9 cellular contexts compared by ENCODE assay signal in the genomic region with DNA sequence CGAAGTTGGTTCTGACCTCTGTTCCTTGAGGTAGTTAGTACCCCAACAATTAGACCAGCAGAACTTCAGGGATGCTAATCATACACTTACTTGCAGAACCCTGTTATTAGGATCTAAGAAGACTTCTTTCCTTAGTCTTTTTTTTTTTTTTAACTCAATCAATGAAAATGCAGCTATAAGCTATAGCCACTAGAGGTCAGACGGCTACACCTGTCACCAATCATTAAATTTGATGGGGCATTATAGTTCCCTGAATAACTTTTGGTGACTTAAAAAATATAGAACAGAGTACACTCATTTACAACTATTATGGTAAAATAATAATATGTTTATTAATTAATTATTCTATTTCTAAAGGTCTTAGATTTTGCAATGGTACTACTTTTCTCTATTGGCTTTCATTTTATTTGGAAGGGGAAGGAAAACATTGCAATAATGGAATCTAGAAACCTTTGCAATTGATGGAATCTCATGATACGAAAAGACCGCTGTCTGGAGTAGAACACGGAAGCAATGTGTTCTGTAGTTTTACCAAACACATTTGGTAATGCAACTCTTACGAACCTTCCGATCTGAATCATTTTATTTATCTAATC.
DNase-seq lines count a peak whose midpoint lies in the region; ATAC-seq and TF ChIP-seq lines count a peak whose summit lies in the region.
"Had no signal": no experiment of that assay in that cellular context is flagged by ENCODE, and none has a peak within 500 bp of the region (broad histone marks: within the 10 kb centered on the region; RNA-seq: fewer than 3 reads in every experiment).

No MANE protein-coding gene starts in this region.

- H3K27me3 Mint-ChIP-seq in mesothelial cell of epicardium (ENCODE audit: low read depth), result no peaks in the 10 kb centered on the region
- H3K27me3 Mint-ChIP-seq: CD8-positive, alpha-beta memory T cell had no signal

- H3K4me3 Mint-ChIP-seq in mesothelial cell of epicardium, result no peak overlapping the region
- H3K4me3 Mint-ChIP-seq: CD8-positive, alpha-beta memory T cell had no signal

- no peaks in the 10 kb centered on the region for H3K36me3 Mint-ChIP-seq in mesothelial cell of epicardium
- H3K36me3 Mint-ChIP-seq: CD8-positive, alpha-beta memory T cell had no signal

- H3K4me3 ChIP-seq in LNCaP clone FGC (ENCODE audit: low read depth, low read length), result no peak overlapping the region
- H3K4me3 ChIP-seq in astrocyte of the spinal cord (ENCODE audit: low read depth, low read length), result no peak overlapping the region

- DNase-seq in NCI-H2171 treated with DMSO at 0.1 percent for 48 hours (lab: John Stamatoyannopoulos, UW) (peak; percentile 56), NCI-H2171 (lab: John Stamatoyannopoulos, UW) (no peak), LNCaP clone FGC (ENCODE audit: low read depth) (no peak), astrocyte of the spinal cord (ENCODE audit: low read depth, low spot score) (peak; percentile 34), mesothelial cell of epicardium (ENCODE audit: low spot score in 2 of 2, unreplicated experiment in 2 of 2) (no peak), NCI-H446 treated with DMSO at 0.1 percent for 48 hours (lab: John Stamatoyannopoulos, UW) (no peak), posterior vena cava (ENCODE audit: low spot score) (no peak)

- H3K4me1 Mint-ChIP-seq in mesothelial cell of epicardium, result peaks cover 49% of the 10 kb centered on the region
- H3K4me1 Mint-ChIP-seq: CD8-positive, alpha-beta memory T cell had no signal

- H3K27ac Mint-ChIP-seq in mesothelial cell of epicardium, result no peak overlapping the region
- H3K27ac Mint-ChIP-seq: CD8-positive, alpha-beta memory T cell had no signal

- ATAC-seq in HG03457 (IDR thresholded peaks at IDR 0.05; ENCODE audit: unreplicated experiment), result no peak

- no peaks in the 10 kb centered on the region for H3K9me3 Mint-ChIP-seq in mesothelial cell of epicardium
- H3K9me3 Mint-ChIP-seq: CD8-positive, alpha-beta memory T cell had no signal

- in situ Hi-C loops in astrocyte of the spinal cord (cut with HindIII; ENCODE audit: low sequenced_read_pairs), result no loop called here

- TF ChIP-seq CTCF in LNCaP clone FGC (IDR thresholded peaks at IDR 0.05; ENCODE audit: control insufficient read depth, extremely low read depth, insufficient read depth), result peak; percentile 53
- peak; percentile 71 for TF ChIP-seq CTCF in astrocyte of the spinal cord (IDR thresholded peaks at IDR 0.05; ENCODE audit: low read depth, low read length)
- peak; percentile 61 for TF ChIP-seq CTCF in mesothelial cell of epicardium (IDR thresholded peaks at IDR 0.05; ENCODE audit: unreplicated experiment)

- intact Hi-C loops in posterior vena cava (cut with DNase I), result no loop called here

Comparison
In these comparisons a context has a peak if more than half of its experiments do, and no peak if none do; other contexts are left out.
1. DNase-seq: peak in NCI-H2171 treated with DMSO at 0.1 percent for 48 hours (single experiment) and astrocyte of the spinal cord (single experiment); none in NCI-H2171 (single experiment), LNCaP clone FGC (single experiment), mesothelial cell of epicardium (0 of 2), NCI-H446 treated with DMSO at 0.1 percent for 48 hours (single experiment) and posterior vena cava (single experiment).
2. Peak in every context shown above with its lines, with median percentiles within 50 percentile points of each other: CTCF ChIP-seq.